In the genomic region with DNA sequence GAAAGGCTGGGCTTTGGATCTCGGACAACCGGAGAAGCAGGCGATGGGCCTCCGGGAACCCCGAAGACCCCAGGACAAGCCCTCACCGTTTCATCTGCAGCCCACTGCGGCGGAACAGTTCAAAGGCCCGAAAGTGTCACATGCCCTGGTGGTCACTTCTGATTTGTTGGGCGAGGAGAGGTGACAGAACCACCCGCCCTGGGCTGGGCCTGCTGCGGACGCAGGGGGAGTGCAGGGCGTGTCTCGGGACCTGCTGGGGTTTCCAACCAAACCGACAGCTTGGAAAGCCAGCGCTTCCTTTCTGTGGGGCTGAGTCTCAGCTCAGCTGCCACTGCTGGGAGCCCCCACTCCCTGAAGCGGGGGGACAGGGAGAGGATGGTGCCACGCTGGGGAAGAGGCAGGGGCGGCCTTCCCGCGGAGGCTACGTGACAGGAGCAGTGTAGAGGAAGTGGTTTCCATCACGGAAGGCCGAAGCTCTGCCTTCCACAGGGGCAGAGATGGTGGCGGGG, we compare ENCODE assay signal across 8 cellular contexts. TPM values are rescaled to one million over a fixed set of nuclear protein-coding genes. Genes with fewer than 3 reads are reported as not detected.
DNase-seq lines count a peak whose midpoint lies in the region; ATAC-seq and TF ChIP-seq lines count a peak whose summit lies in the region.

No MANE protein-coding gene starts in this region.

- peak overlapping the region; percentile 41 to 73 (median 59) for H3K4me3 Mint-ChIP-seq in T-cell
- no peak overlapping the region for H3K4me3 Mint-ChIP-seq in endothelial cell (ENCODE audit: unreplicated experiment)
- no peak overlapping the region for H3K4me3 Mint-ChIP-seq in MCF 10A (ENCODE audit: unreplicated experiment)

- DNase-seq in GM19238 (ENCODE audit: insufficient read length, low spot score) = peak; percentile 60
- peak in 24 of 34 experiments; percentile 10 to 62 (median 30) for DNase-seq in T-cell
- DNase-seq in stimulated activated CD8-positive, alpha-beta memory T cell treated with anti-CD3 and anti-CD28 coated beads, Interleukin-12 subunit alpha, Interleukin-12 subunit beta, amount 100 ng/mL, for 1 hour (ENCODE audit: low read depth) = peak; percentile 24
- DNase-seq in endothelial cell (ENCODE audit: low spot score) = no peak
- no peak for DNase-seq in MCF 10A (ENCODE audit: unreplicated experiment)
- no peak for DNase-seq in NCI-H345 (lab: John Stamatoyannopoulos, UW)
- DNase-seq in SW 1271 (lab: John Stamatoyannopoulos, UW) = no peak

- H3K36me3 Mint-ChIP-seq in T-cell (no peaks in the 10 kb centered on the region), endothelial cell (ENCODE audit: low read depth, unreplicated experiment) (no peaks in the 10 kb centered on the region), MCF 10A (ENCODE audit: insufficient read depth, unreplicated experiment) (peaks cover 53% of the 10 kb centered on the region)

- CTCF ChIA-PET in T-cell (lab: Charles Lee) (interaction anchor here in 1 of 2 donors (0.7 to 1.5 kb wide), 5 partner anchors 15 to 1058 kb away, joined by 3 to 7 read pairs (median 5); no protein-coding TSS in a partner anchor), MCF 10A (lab: Yijun Ruan, JAX) (no interaction called here)

- no peak for TF ChIP-seq CTCF in endothelial cell (IDR thresholded peaks at IDR 0.05; ENCODE audit: unreplicated experiment)
- TF ChIP-seq CTCF in MCF 10A (IDR thresholded peaks at IDR 0.05; ENCODE audit: unreplicated experiment) = no peak

- peak; percentile 58 to 74 (median 64) for ATAC-seq in T-cell (replicated peaks in 1 of 4)

- intact Hi-C loops in MCF 10A (cut with micrococcal nuclease) = no loop called here

- H3K4me1 Mint-ChIP-seq in T-cell = peaks cover 39 to 57% (median 49%) of the 10 kb centered on the region in 3 donors
- H3K4me1 Mint-ChIP-seq in endothelial cell (ENCODE audit: unreplicated experiment) = no peaks in the 10 kb centered on the region
- no peaks in the 10 kb centered on the region for H3K4me1 Mint-ChIP-seq in MCF 10A (ENCODE audit: insufficient read depth, unreplicated experiment)

- H3K36me3 ChIP-seq in duodenal mucosa (ENCODE audit: control insufficient read depth in 1 of 2, insufficient read depth in 2 of 2, low read length in 2 of 2) = peaks cover 0 to 31% of the 10 kb centered on the region in 2 donors

- H3K9me3 Mint-ChIP-seq in T-cell (no peaks in the 10 kb centered on the region), endothelial cell (ENCODE audit: unreplicated experiment) (no peaks in the 10 kb centered on the region), MCF 10A (ENCODE audit: unreplicated experiment) (no peaks in the 10 kb centered on the region)

- peak overlapping the region; percentile 44 for H3K27ac ChIP-seq in duodenal mucosa (ENCODE audit: low read depth, low read length)

- peaks cover 9 to 25% of the 10 kb centered on the region in 2 donors for H3K4me1 ChIP-seq in duodenal mucosa (ENCODE audit: control insufficient read depth in 1 of 2, insufficient read depth in 2 of 2, low read length in 2 of 2)

- POLR2A ChIA-PET in T-cell (lab: Charles Lee) (interaction anchor here (0.6 to 1.0 kb wide), 4 partner anchors 20 to 259 kb away, joined by 5 to 6 read pairs (median 5); a partner anchor contains a TSS), MCF 10A (lab: Yijun Ruan, JAX) (interaction anchor here (0.6 to 0.8 kb wide), 3 partner anchors 35 to 55 kb away, joined by 3 to 4 read pairs (median 4); no protein-coding TSS in a partner anchor)

- peak overlapping the region; percentile 25 to 39 for H3K9ac ChIP-seq in duodenal mucosa (ENCODE audit: low read depth in 1 of 2, low read length in 2 of 2)

- H3K27me3 Mint-ChIP-seq in T-cell (no peaks in the 10 kb centered on the region), endothelial cell (ENCODE audit: unreplicated experiment) (peaks cover 8% of the 10 kb centered on the region), MCF 10A (ENCODE audit: insufficient read depth, unreplicated experiment) (no peaks in the 10 kb centered on the region)

- BruUV-seq in MCF 10A (replicated peaks; lab: Mats Ljungman, UMichigan) = no TSS peak

- no peaks in the 10 kb centered on the region for H3K9me3 ChIP-seq in duodenal mucosa (ENCODE audit: control insufficient read depth in 1 of 2, low read length in 2 of 2)

- H3K4me3 ChIP-seq in duodenal mucosa (ENCODE audit: low read depth in 1 of 2, low read length in 2 of 2) = no peak overlapping the region

- H3K27ac Mint-ChIP-seq in T-cell (peak overlapping the region; percentile 95 to 96), endothelial cell (ENCODE audit: unreplicated experiment) (no peak overlapping the region), MCF 10A (ENCODE audit: low read depth, unreplicated experiment) (no peak overlapping the region)

- H3K27me3 ChIP-seq in duodenal mucosa (ENCODE audit: control insufficient read depth in 1 of 2, insufficient read depth in 2 of 2, low read length in 2 of 2) = no peaks in the 10 kb centered on the region

RNA-seq across cellular contexts. Expression of a gene that starts 22.8 kb away (rescaled TPM):
- total RNA-seq in T-cell (10 to 100 TPM; 43.6 to 85.7 (median 81.8) TPM), endothelial cell (ENCODE audit: unreplicated experiment) (14.5 TPM), MCF 10A (2022) (32.7 and 35.1 TPM in 2 replicates)

RNA-seq across cellular contexts. Expression of a gene that starts 34.5 kb away (rescaled TPM):
- total RNA-seq in T-cell = 100 to 1,000 TPM; 101 to 152 (median 141) TPM
- 153 TPM for total RNA-seq in endothelial cell (ENCODE audit: unreplicated experiment)
- total RNA-seq in MCF 10A (2022) = 171 and 230 TPM in 2 replicates

Comparison
In these comparisons a context has a peak if more than half of its experiments do, and no peak if none do; other contexts are left out.
1. DNase-seq: peak in GM19238 (single experiment), T-cell (24 of 34) and stimulated activated CD8-positive, alpha-beta memory T cell treated with anti-CD3 and anti-CD28 coated beads, Interleukin-12 subunit alpha, Interleukin-12 subunit beta, amount 100 ng/mL, for 1 hour (single experiment); none in endothelial cell (single experiment), MCF 10A (single experiment), NCI-H345 (single experiment) and SW 1271 (0 of 2).
2. H3K27ac Mint-ChIP-seq: peak in T-cell (2 of 2); none in endothelial cell (single experiment) and MCF 10A (single experiment).
3. H3K4me3 Mint-ChIP-seq: peak in T-cell (3 of 3); none in endothelial cell (single experiment) and MCF 10A (single experiment).